ENCODE assay signal across 8 cellular contexts in the genomic region with DNA sequence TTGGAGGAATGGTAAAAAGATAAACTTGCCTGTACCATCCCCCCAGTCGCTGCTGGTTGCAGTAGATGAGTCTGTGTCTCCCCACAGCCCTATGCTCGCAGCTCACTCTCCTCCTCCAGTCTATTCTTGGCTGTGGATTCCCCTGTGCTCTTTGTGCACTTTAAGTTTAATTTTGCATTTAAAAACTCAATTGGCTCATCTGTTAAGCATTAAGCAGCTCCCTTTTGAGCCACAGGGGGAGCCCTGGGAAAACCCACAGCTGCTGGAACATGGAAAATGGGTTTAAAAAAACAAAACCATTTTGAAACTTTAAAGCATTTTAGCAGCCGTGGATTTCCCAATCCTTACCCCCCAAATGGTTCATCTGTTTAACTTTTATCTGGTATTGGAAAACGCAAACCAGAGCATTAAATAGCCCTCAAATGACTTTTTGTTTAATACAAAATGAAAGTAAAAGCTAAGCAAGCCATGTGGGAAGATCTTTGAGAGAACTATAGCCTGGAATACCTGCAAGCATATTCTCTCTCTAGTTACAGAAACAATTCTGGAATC.
DNase-seq lines count a peak whose midpoint lies in the region; ATAC-seq and TF ChIP-seq lines count a peak whose summit lies in the region.

No MANE protein-coding gene starts in this region.

- no peaks in the 10 kb centered on the region for H3K36me3 Mint-ChIP-seq in WTC11

- DNase-seq in AG04449 (ENCODE audit: low read depth, low spot score) = peak; percentile 87
- DNase-seq in HS-5 (ENCODE audit: low read depth) = peak; percentile 69
- peak; percentile 33 for DNase-seq in WTC11 (ENCODE audit: low spot score)
- DNase-seq in right cardiac atrium = peak; percentile 44 to 76 (median 48)
- no peak for DNase-seq in NCI-H345 (lab: John Stamatoyannopoulos, UW)

- H3K4me1 Mint-ChIP-seq in WTC11 = peaks cover 41% of the 10 kb centered on the region

- H3K9me3 Mint-ChIP-seq in WTC11 = no peaks in the 10 kb centered on the region

- H3K27ac ChIP-seq in right cardiac atrium (ENCODE audit: low read length) (no peak overlapping the region), skin epidermis (peak overlapping the region in 11 of 21 experiments; percentile 1 to 62 (median 45))

- no peaks in the 10 kb centered on the region for H3K27me3 Mint-ChIP-seq in WTC11 (ENCODE audit: low read depth)

- POLR2A ChIA-PET in AG04449 (lab: Yijun Ruan, JAX) = interaction anchor here (0.7 kb wide), 1 partner anchor 17 kb away, joined by 3 read pairs; no protein-coding TSS in a partner anchor
- POLR2A ChIA-PET in WTC11 (lab: Charles Lee) = no interaction called here

- H3K4me1 ChIP-seq in right cardiac atrium (ENCODE audit: control insufficient read depth, insufficient read depth, low read length) = no peaks in the 10 kb centered on the region

- ATAC-seq in GM18907 (IDR thresholded peaks at IDR 0.05; ENCODE audit: unreplicated experiment) = peak; percentile 77
- peak; percentile 76 for ATAC-seq in WTC11
- ATAC-seq in right cardiac atrium = peak; percentile 84 to 89
- ATAC-seq in GM18505 (IDR thresholded peaks at IDR 0.05; ENCODE audit: unreplicated experiment) = no peak

- no peaks in the 10 kb centered on the region for H3K9me3 ChIP-seq in right cardiac atrium (ENCODE audit: control insufficient read depth, low read length)

- no peak overlapping the region for H3K4me3 Mint-ChIP-seq in WTC11

- H3K4me3 ChIP-seq in AG04449 (ENCODE audit: low read depth, low read length) = peak overlapping the region; percentile 31
- peak overlapping the region; percentile 49 for H3K4me3 ChIP-seq in right cardiac atrium (ENCODE audit: low read length)
- H3K4me3 ChIP-seq in skin epidermis = peak overlapping the region in 2 of 7 experiments; percentile 11 to 15

- WGBS in right cardiac atrium = 18% methylated on average over 4 of the region's 4 CpGs

- TF ChIP-seq CTCF in AG04449 (IDR thresholded peaks at IDR 0.05; ENCODE audit: insufficient read depth, low read length, missing control alignments) (peak; percentile 59), WTC11 (IDR thresholded peaks at IDR 0.05) (no peak)

- no peak for TF ChIP-seq POLR2A in GM18505 (IDR thresholded peaks at IDR 0.05; ENCODE audit: borderline replicate concordance, extremely low read depth, insufficient read depth, insufficient read length)

- intact Hi-C loops in right cardiac atrium (cut with DNase I) = no loop called here

- CTCF ChIA-PET in AG04449 (lab: Yijun Ruan, JAX) = interaction anchor here (0.6 to 1.7 kb wide), 10 partner anchors 12 to 133 kb away, joined by 3 to 5 read pairs (median 4); no protein-coding TSS in a partner anchor
- CTCF ChIA-PET in WTC11 (lab: Charles Lee) = interaction anchor here (1.0 to 2.7 kb wide), 4 partner anchors 9 to 554 kb away, joined by 3 to 14 read pairs (median 8); no protein-coding TSS in a partner anchor

- no peaks in the 10 kb centered on the region for H3K27me3 ChIP-seq in right cardiac atrium (ENCODE audit: control insufficient read depth, insufficient read depth)

- H3K27ac Mint-ChIP-seq in WTC11 = peak overlapping the region; percentile 92

TF ChIP-seq in WTC11, 78 proteins besides CTCF, POLR2A, EP300 and RAD21:
- no peak for TF ChIP-seq MXD4 (CRISPR knock-in tag; IDR thresholded peaks at IDR 0.05; ENCODE audit: borderline replicate concordance)
- TF ChIP-seq, protein P1, sequence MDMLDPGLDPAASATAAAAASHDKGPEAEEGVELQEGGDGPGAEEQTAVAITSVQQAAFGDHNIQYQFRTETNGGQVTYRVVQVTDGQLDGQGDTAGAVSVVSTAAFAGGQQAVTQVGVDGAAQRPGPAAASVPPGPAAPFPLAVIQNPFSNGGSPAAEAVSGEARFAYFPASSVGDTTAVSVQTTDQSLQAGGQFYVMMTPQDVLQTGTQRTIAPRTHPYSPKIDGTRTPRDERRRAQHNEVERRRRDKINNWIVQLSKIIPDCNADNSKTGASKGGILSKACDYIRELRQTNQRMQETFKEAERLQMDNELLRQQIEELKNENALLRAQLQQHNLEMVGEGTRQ (CRISPR knock-in tag; IDR thresholded peaks at IDR 0.05) = no peak
